In genomic region chr19:54179921-54180452, GRCh38 we compare ENCODE assay signal across 8 cellular contexts. TPM values are rescaled to one million over a fixed set of nuclear protein-coding genes. Genes with fewer than 3 reads are reported as not detected.
DNase-seq lines count a peak whose midpoint lies in the region; ATAC-seq and TF ChIP-seq lines count a peak whose summit lies in the region.
"Had no signal": no experiment of that assay in that cellular context is flagged by ENCODE, and none has a peak within 500 bp of the region (broad histone marks: within the 10 kb centered on the region; RNA-seq: fewer than 3 reads in every experiment).

No MANE protein-coding gene starts in this region.

- no peaks in the 10 kb centered on the region for H3K4me1 ChIP-seq in Peyer's patch
- no peaks in the 10 kb centered on the region for H3K4me1 ChIP-seq in foreskin keratinocyte

- in situ Hi-C loops in ACHN (cut with HindIII; ENCODE audit: low pct_ligation_motif_present, low pct_unique_long_range_greater_than_20kb, low sequenced_read_pairs) = no loop called here

- DNase-seq in HT1080 (ENCODE audit: low read depth) (peak; percentile 52), Peyer's patch (peak in 2 of 3 donors; percentile 70 to 72), foreskin keratinocyte (peak in 1 of 2 donors; percentile 35), renal cortical epithelial cell (ENCODE audit: low read depth) (peak; percentile 76), ACHN (no peak), activated T-cell treated with anti-CD3 and anti-CD28 coated beads for 4 hours (no peak)
- DNase-seq: left cardiac atrium had no signal

- no peak overlapping the region for H3K4me3 ChIP-seq in Peyer's patch

- TF ChIP-seq CTCF in Peyer's patch (IDR thresholded peaks at IDR 0.05) (peak in 4 of 6 experiments; percentile 18 to 67 (median 62)), foreskin keratinocyte (conservative IDR thresholded peaks at IDR 0.05) (peak; percentile 62)

- no peaks in the 10 kb centered on the region for H3K9me3 ChIP-seq in Peyer's patch

- peaks cover 0 to 60% (median 0%) of the 10 kb centered on the region in 3 donors for H3K36me3 ChIP-seq in Peyer's patch

- no peak overlapping the region for H3K27ac ChIP-seq in Peyer's patch
- H3K27ac ChIP-seq in foreskin keratinocyte = no peak overlapping the region

- ATAC-seq in foreskin keratinocyte (peak; percentile 82), HG03135 (IDR thresholded peaks at IDR 0.05; ENCODE audit: unreplicated experiment) (no peak)

- no peak for TF ChIP-seq POLR2A in Peyer's patch (IDR thresholded peaks at IDR 0.05)

- no peaks in the 10 kb centered on the region for H3K27me3 ChIP-seq in Peyer's patch
- H3K27me3 ChIP-seq in foreskin keratinocyte = no peaks in the 10 kb centered on the region

RNA-seq across cellular contexts. Expression of gene TMC4, which starts 7.0 kb away (rescaled TPM):
- 1.2 TPM in 1 of 2 replicates, not detected in the other for total RNA-seq in HT1080 (2014; rRNA removed; shearing (Covaris generic))
- 0.03 and 0.72 TPM in 2 replicates for polyA plus RNA-seq in HT1080 (2015; cell fraction: cytosol; rRNA removed)
- 0.54 and 0.55 TPM in 2 replicates for polyA plus RNA-seq in HT1080 (2015; cell fraction: nucleus; rRNA removed)
- 100 to 1,000 TPM in 3 of 4 donors, 10 to 100 TPM in 1; 38.0 to 281 (median 232) TPM for total RNA-seq in Peyer's patch
- 7.2 and 13.2 TPM in 2 replicates for total RNA-seq in foreskin keratinocyte
- polyA plus RNA-seq in foreskin keratinocyte = 12.0 and 20.8 TPM in 2 replicates
- total RNA-seq in renal cortical epithelial cell = 1.8 and 21.9 TPM in 2 replicates

RNA-seq across cellular contexts. Expression of gene MBOAT7, which starts 9.4 kb away (rescaled TPM):
- total RNA-seq in HT1080 (2014; rRNA removed; shearing (Covaris generic)) = 82.4 and 104 TPM in 2 replicates
- 140 and 150 TPM in 2 replicates for polyA plus RNA-seq in HT1080 (2015; cell fraction: cytosol; rRNA removed)
- 167 and 189 TPM in 2 replicates for polyA plus RNA-seq in HT1080 (2015; cell fraction: nucleus; rRNA removed)
- 100 to 1,000 TPM in 3 of 4 donors, 10 to 100 TPM in 1; 85.8 to 370 (median 245) TPM for total RNA-seq in Peyer's patch
- total RNA-seq in foreskin keratinocyte = 71.4 and 86.0 TPM in 2 replicates
- polyA plus RNA-seq in foreskin keratinocyte = 89.5 and 92.1 TPM in 2 replicates
- 32.6 and 132 TPM in 2 replicates for total RNA-seq in renal cortical epithelial cell

RNA-seq across cellular contexts. Expression of gene TSEN34, which starts 11.1 kb away (rescaled TPM):
- total RNA-seq in HT1080 (2014; rRNA removed; shearing (Covaris generic)) = 67.2 and 72.8 TPM in 2 replicates
- polyA plus RNA-seq in HT1080 (2015; cell fraction: cytosol; rRNA removed) = 63.1 and 70.4 TPM in 2 replicates
- 41.8 and 43.4 TPM in 2 replicates for polyA plus RNA-seq in HT1080 (2015; cell fraction: nucleus; rRNA removed)
- total RNA-seq in Peyer's patch (10 to 100 TPM; 29.7 to 50.4 (median 42.2) TPM), foreskin keratinocyte (95.4 and 102 TPM in 2 replicates), renal cortical epithelial cell (82.5 and 151 TPM in 2 replicates)
- 122 and 125 TPM in 2 replicates for polyA plus RNA-seq in foreskin keratinocyte

RNA-seq across cellular contexts. Expression of gene LENG1, which starts 20.5 kb away (rescaled TPM):
- 9.0 and 9.4 TPM in 2 replicates for total RNA-seq in HT1080 (2014; rRNA removed; shearing (Covaris generic))
- polyA plus RNA-seq in HT1080 (2015; cell fraction: cytosol; rRNA removed) = 5.3 and 8.0 TPM in 2 replicates
- 3.5 and 5.7 TPM in 2 replicates for polyA plus RNA-seq in HT1080 (2015; cell fraction: nucleus; rRNA removed)
- total RNA-seq in Peyer's patch (10 to 100 TPM in 2 of 4 donors, 1 to 10 TPM in 2; 2.9 to 28.9 (median 6.8) TPM), foreskin keratinocyte (7.8 and 9.7 TPM in 2 replicates), renal cortical epithelial cell (4.0 and 7.3 TPM in 2 replicates)
- 11.7 and 12.3 TPM in 2 replicates for polyA plus RNA-seq in foreskin keratinocyte

RNA-seq across cellular contexts. Expression of gene RPS9, which starts 20.7 kb away (rescaled TPM):
- total RNA-seq in HT1080 (2014; rRNA removed; shearing (Covaris generic)) = 2,721 and 3,393 TPM in 2 replicates
- polyA plus RNA-seq in HT1080 (2015; cell fraction: cytosol; rRNA removed) = 3,643 and 4,396 TPM in 2 replicates
- 1,533 and 1,657 TPM in 2 replicates for polyA plus RNA-seq in HT1080 (2015; cell fraction: nucleus; rRNA removed)
- total RNA-seq in Peyer's patch (1,000 to 10,000 TPM in 2 of 4 donors, 100 to 1,000 TPM in 2; 712 to 1,604 (median 941) TPM), foreskin keratinocyte (1,345 and 1,415 TPM in 2 replicates), renal cortical epithelial cell (1,053 and 1,700 TPM in 2 replicates)
- polyA plus RNA-seq in foreskin keratinocyte = 2,319 and 2,496 TPM in 2 replicates

Comparison
In these comparisons a context has a peak if more than half of its experiments do, and no peak if none do; other contexts are left out.
1. DNase-seq: peak in HT1080 (single experiment), Peyer's patch (2 of 3) and renal cortical epithelial cell (single experiment); none in ACHN (single experiment) and activated T-cell treated with anti-CD3 and anti-CD28 coated beads for 4 hours (single experiment).